In genomic region chr1:55204997-55205396, GRCh38 we compare ENCODE assay signal across 10 cellular contexts. TPM values are rescaled to one million over a fixed set of nuclear protein-coding genes. Genes with fewer than 3 reads are reported as not detected.
A peak's percentile ranks its signal among the peaks of the same experiment; 100 is the strongest.
DNase-seq lines count a peak whose midpoint lies in the region; ATAC-seq and TF ChIP-seq lines count a peak whose summit lies in the region.
"Had no signal": no experiment of that assay in that cellular context is flagged by ENCODE, and none has a peak within 500 bp of the region (broad histone marks: within the 10 kb centered on the region; RNA-seq: fewer than 3 reads in every experiment).

No MANE protein-coding gene starts in this region.

- ATAC-seq in GM18508 (IDR thresholded peaks at IDR 0.05; ENCODE audit: insufficient read depth, unreplicated experiment) = peak; percentile 77
- peak; percentile 89 for ATAC-seq in GM21529 (IDR thresholded peaks at IDR 0.05; ENCODE audit: unreplicated experiment)
- peak; percentile 85 for ATAC-seq in HG03558 (IDR thresholded peaks at IDR 0.05; ENCODE audit: extremely low read depth, unreplicated experiment)
- ATAC-seq in left lobe of liver = peak; percentile 94
- ATAC-seq in body of pancreas = no peak

- DNase-seq in left lobe of liver (ENCODE audit: low spot score) (no peak), islet precursor cell (no peak), mucosa of gallbladder (ENCODE audit: low spot score) (no peak), mesenteric fat pad (ENCODE audit: low spot score) (no peak), body of pancreas (no peak)
- DNase-seq: NCI-H526; stimulated activated CD4-positive, alpha-beta T cell treated with anti-CD3 and anti-CD28 coated beads, Interleukin-4, amount 100 ng/mL, for 24 hours had no signal

- no peaks in the 10 kb centered on the region for H3K27me3 ChIP-seq in body of pancreas

- whole genome bisulfite sequencing in body of pancreas, 2 donors = 64 to 80% methylated on average over 1 of the region's 1 CpG

- H3K4me3 ChIP-seq in body of pancreas = no peak overlapping the region

- no peak for TF ChIP-seq POLR2A in body of pancreas (IDR thresholded peaks at IDR 0.05)

- peaks cover 36% of the 10 kb centered on the region for H3K4me1 ChIP-seq in body of pancreas

- TF ChIP-seq CTCF in body of pancreas (IDR thresholded peaks at IDR 0.05) = no peak

- no peaks in the 10 kb centered on the region for H3K36me3 ChIP-seq in body of pancreas (replicated peaks in 1 of 2; ENCODE audit: insufficient read depth in 1 of 2, low read depth in 2 of 2)

- H3K9me3 ChIP-seq in body of pancreas = no peaks in the 10 kb centered on the region

- H3K27ac ChIP-seq in body of pancreas = no peak overlapping the region

- intact Hi-C loops in body of pancreas (cut with DNase I) = no loop called here

RNA-seq across cellular contexts. Expression of gene USP24, which starts 10.2 kb away (rescaled TPM):
- 17.7 TPM for total RNA-seq in left lobe of liver
- 34.6 TPM for total RNA-seq in mucosa of gallbladder
- total RNA-seq in mesenteric fat pad = 59.8 TPM
- total RNA-seq in body of pancreas = 10 to 100 TPM; 28.3 to 68.6 TPM
